In the genomic region with DNA sequence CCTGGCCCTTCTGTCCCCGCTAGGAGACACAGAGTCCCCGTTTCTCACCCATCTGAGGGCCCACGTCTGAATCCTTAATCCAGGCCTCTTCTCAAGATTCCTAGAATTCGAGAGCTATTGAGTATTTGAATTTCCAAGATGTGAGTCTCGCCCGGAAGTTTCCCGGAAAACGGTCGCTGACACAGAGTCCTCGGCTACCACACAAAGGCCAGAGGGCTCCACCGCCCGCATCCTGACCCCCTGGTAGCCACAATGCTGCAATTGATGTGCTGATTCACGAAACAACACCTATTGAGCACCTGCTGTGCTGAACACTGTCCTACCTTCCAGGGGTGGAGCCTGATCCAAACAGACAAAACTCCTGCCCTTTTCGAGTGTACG, we compare ENCODE assay signal across 10 cellular contexts. TPM values are rescaled to one million over a fixed set of nuclear protein-coding genes. Genes with fewer than 3 reads are reported as not detected.
DNase-seq lines count a peak whose midpoint lies in the region; ATAC-seq and TF ChIP-seq lines count a peak whose summit lies in the region.
"Had no signal": no experiment of that assay in that cellular context is flagged by ENCODE, and none has a peak within 500 bp of the region (broad histone marks: within the 10 kb centered on the region; RNA-seq: fewer than 3 reads in every experiment).

No MANE protein-coding gene starts in this region.

- H3K9ac ChIP-seq in neural progenitor cell, result no peak overlapping the region

- H3K4me1 ChIP-seq in CD4-positive, alpha-beta memory T cell (ENCODE audit: insufficient read depth, low read length), result peaks cover 11% of the 10 kb centered on the region
- H3K4me1 ChIP-seq in esophagus muscularis mucosa (peaks cover 0 to 18% (median 16%) of the 10 kb centered on the region in 4 donors), neural progenitor cell (peaks cover 7% of the 10 kb centered on the region)

- no peaks in the 10 kb centered on the region for H3K9me3 Mint-ChIP-seq in CD4-positive, alpha-beta memory T cell
- peaks cover 3% of the 10 kb centered on the region for H3K9me3 Mint-ChIP-seq in neural progenitor cell

- H3K27ac ChIP-seq in CD4-positive, alpha-beta memory T cell (ENCODE audit: low read depth, low read length), result no peak overlapping the region
- H3K27ac ChIP-seq in esophagus muscularis mucosa (replicated peaks in 1 of 4) (no peak overlapping the region), neural progenitor cell (no peak overlapping the region)

- H3K4me3 ChIP-seq in CD4-positive, alpha-beta memory T cell (ENCODE audit: low read length in 2 of 2), result peak overlapping the region in 1 of 2 donors; percentile 69
- H3K4me3 ChIP-seq in esophagus muscularis mucosa (peak overlapping the region; percentile 56 to 69 (median 62)), neural progenitor cell (peak overlapping the region; percentile 52)

- POLR2A ChIA-PET in CD4-positive, alpha-beta memory T cell (lab: Charles Lee; ENCODE audit: partially characterized antibody), result interaction anchor here (0.6 to 1.9 kb wide), 3 partner anchors 17 to 86 kb away, joined by 3 to 11 read pairs (median 3); a partner anchor contains a TSS

- H3K27me3 ChIP-seq in CD4-positive, alpha-beta memory T cell (ENCODE audit: insufficient read depth, low read length), result no peaks in the 10 kb centered on the region
- peaks cover 5 to 19% (median 7%) of the 10 kb centered on the region in 4 donors for H3K27me3 ChIP-seq in esophagus muscularis mucosa
- H3K27me3 ChIP-seq in neural progenitor cell, result peaks cover 80% of the 10 kb centered on the region

- H3K4me2 ChIP-seq in neural progenitor cell, result peak overlapping the region; percentile 99

- no peak for TF ChIP-seq EP300 in esophagus muscularis mucosa (IDR thresholded peaks at IDR 0.05)

- peaks cover 5% of the 10 kb centered on the region for H3F3A ChIP-seq in neural progenitor cell (ENCODE audit: low read depth)

- H3K27ac Mint-ChIP-seq in CD4-positive, alpha-beta memory T cell, result peak overlapping the region in 1 of 7 donors; percentile 89
- H3K27ac Mint-ChIP-seq in neural progenitor cell, result no peak overlapping the region

- H2AFZ ChIP-seq in neural progenitor cell (replicated peaks), result peak overlapping the region; percentile 67

- H4K20me1 ChIP-seq in neural progenitor cell (ENCODE audit: low read depth), result peaks cover 8% of the 10 kb centered on the region

- peaks cover 4 to 5% of the 10 kb centered on the region in 2 donors for H3K27me3 Mint-ChIP-seq in CD4-positive, alpha-beta memory T cell
- peaks cover 35% of the 10 kb centered on the region for H3K27me3 Mint-ChIP-seq in neural progenitor cell (ENCODE audit: insufficient read depth, low read depth)

- H3K4me1 Mint-ChIP-seq in CD4-positive, alpha-beta memory T cell, result peaks cover 8 to 18% (median 14%) of the 10 kb centered on the region in 4 donors
- peaks cover 10% of the 10 kb centered on the region for H3K4me1 Mint-ChIP-seq in neural progenitor cell

- peak overlapping the region; percentile 92 to 98 (median 97) for H3K4me3 Mint-ChIP-seq in CD4-positive, alpha-beta memory T cell
- H3K4me3 Mint-ChIP-seq in neural progenitor cell, result peak overlapping the region; percentile 91

- WGBS in esophagus muscularis mucosa, result 76% methylated on average over 11 of the region's 15 CpGs

- TF ChIP-seq POLR2A in esophagus muscularis mucosa (IDR thresholded peaks at IDR 0.05; ENCODE audit: low read depth), result no peak

- DNase-seq in CD4-positive, alpha-beta memory T cell, result no peak
- DNase-seq in NCI-H510A treated with DMSO at 0.1 percent for 48 hours (lab: John Stamatoyannopoulos, UW), result peak; percentile 65
- DNase-seq in esophagus muscularis mucosa (ENCODE audit: extremely low spot score), result no peak
- DNase-seq in neural progenitor cell (ENCODE audit: low spot score), result peak; percentile 31
- no peak for DNase-seq in stimulated activated CD8-positive, alpha-beta memory T cell treated with anti-CD3 and anti-CD28 coated beads, Interleukin-4, amount 100 ng/mL, for 48 hours
- DNase-seq in COR-L47 (lab: John Stamatoyannopoulos, UW), result no peak
- DNase-seq: NCI-H1092 treated with DMSO at 0.1 percent for 48 hours had no signal

- no peaks in the 10 kb centered on the region for H3K79me2 ChIP-seq in neural progenitor cell (ENCODE audit: low read depth)

- no peaks in the 10 kb centered on the region for H3K36me3 ChIP-seq in CD4-positive, alpha-beta memory T cell (ENCODE audit: insufficient read depth, low read length)
- H3K36me3 ChIP-seq in esophagus muscularis mucosa (no peaks in the 10 kb centered on the region), neural progenitor cell (no peaks in the 10 kb centered on the region)

- ATAC-seq in HG02884 (IDR thresholded peaks at IDR 0.05; ENCODE audit: unreplicated experiment) (no peak), HG02571 (IDR thresholded peaks at IDR 0.05; ENCODE audit: unreplicated experiment) (no peak)
- ATAC-seq: HCT116 had no signal

- peaks cover 0 to 8% of the 10 kb centered on the region in 2 donors for H3K36me3 Mint-ChIP-seq in CD4-positive, alpha-beta memory T cell
- H3K36me3 Mint-ChIP-seq in neural progenitor cell, result no peaks in the 10 kb centered on the region

- CTCF ChIA-PET in CD4-positive, alpha-beta memory T cell (lab: Charles Lee; ENCODE audit: partially characterized antibody), result interaction anchor here (0.5 to 1.3 kb wide), 6 partner anchors 11 to 491 kb away, joined by 3 to 15 read pairs (median 3); no protein-coding TSS in a partner anchor

- TF ChIP-seq CTCF in esophagus muscularis mucosa (IDR thresholded peaks at IDR 0.05), result no peak
- TF ChIP-seq CTCF in neural progenitor cell (IDR thresholded peaks at IDR 0.05), result no peak

- intact Hi-C loops in CD4-positive, alpha-beta memory T cell (cut with micrococcal nuclease), result no loop called here
- intact Hi-C loops in esophagus muscularis mucosa (cut with DNase I), result no loop called here

- no peaks in the 10 kb centered on the region for H3K9me3 ChIP-seq in CD4-positive, alpha-beta memory T cell (ENCODE audit: control insufficient read depth in 1 of 2, low read length in 2 of 2)
- H3K9me3 ChIP-seq in esophagus muscularis mucosa (no peaks in the 10 kb centered on the region), neural progenitor cell (ENCODE audit: low read depth) (no peaks in the 10 kb centered on the region)

RNA-seq across cellular contexts. Expression of a gene that starts 0.7 kb away (rescaled TPM):
- 1 to 10 TPM; 6.3 to 9.2 TPM for total RNA-seq in CD4-positive, alpha-beta memory T cell
- polyA plus RNA-seq in CD4-positive, alpha-beta memory T cell, result 1 to 10 TPM; 3.5 to 8.2 TPM
- 1 to 10 TPM; 1.2 to 4.6 (median 2.2) TPM for total RNA-seq in esophagus muscularis mucosa
- 0.31 TPM in 1 of 2 replicates, not detected in the other for total RNA-seq in neural progenitor cell (ENCODE audit: low replicate concordance)

RNA-seq across cellular contexts. Expression of a gene that starts 46.4 kb away (rescaled TPM):
- total RNA-seq in CD4-positive, alpha-beta memory T cell, result not detected
- polyA plus RNA-seq in CD4-positive, alpha-beta memory T cell, result not detected
- not detected for total RNA-seq in esophagus muscularis mucosa
- total RNA-seq in neural progenitor cell (ENCODE audit: low replicate concordance), result not detected in 2 replicates

Comparison
In these comparisons a context has a peak if more than half of its experiments do, and no peak if none do; other contexts are left out.
1. DNase-seq: peak in NCI-H510A treated with DMSO at 0.1 percent for 48 hours (single experiment) and neural progenitor cell (single experiment); none in CD4-positive, alpha-beta memory T cell (0 of 5), esophagus muscularis mucosa (single experiment), stimulated activated CD8-positive, alpha-beta memory T cell treated with anti-CD3 and anti-CD28 coated beads, Interleukin-4, amount 100 ng/mL, for 48 hours (single experiment) and COR-L47 (single experiment).